16 cellular contexts compared by ENCODE assay signal in genomic region chr7:102942883-102943261, GRCh38. TPM values are rescaled to one million over a fixed set of nuclear protein-coding genes. Genes with fewer than 3 reads are reported as not detected.
DNase-seq lines count a peak whose midpoint lies in the region; ATAC-seq and TF ChIP-seq lines count a peak whose summit lies in the region.
"Had no signal": no experiment of that assay in that cellular context is flagged by ENCODE, and none has a peak within 500 bp of the region (broad histone marks: within the 10 kb centered on the region; RNA-seq: fewer than 3 reads in every experiment).

No MANE protein-coding gene starts in this region.

- H2AFZ ChIP-seq in fibroblast of lung (ENCODE audit: low read length) (no peak overlapping the region), neural progenitor cell (replicated peaks) (peak overlapping the region; percentile 93)

- H3K9me3 Mint-ChIP-seq in neural progenitor cell: no peaks in the 10 kb centered on the region
- H3K9me3 Mint-ChIP-seq: HFFc6 had no signal

- H3F3A ChIP-seq in neural progenitor cell (ENCODE audit: low read depth): peaks cover 4% of the 10 kb centered on the region

- H3K36me3 Mint-ChIP-seq in neural progenitor cell: peaks cover 3% of the 10 kb centered on the region

- no peak overlapping the region for H3K9ac ChIP-seq in fibroblast of lung (ENCODE audit: insufficient read depth, low read length)
- no peak overlapping the region for H3K9ac ChIP-seq in neural progenitor cell
- H3K9ac ChIP-seq: BLaER1 treated with 17β-estradiol and CSF1 and Interleukin-3, amounts not matched to agents 10 nM and 100 nM; KMS-11 had no signal

- H3K79me2 ChIP-seq in fibroblast of lung (ENCODE audit: control insufficient read depth, insufficient read depth, low read length) (no peaks in the 10 kb centered on the region), neural progenitor cell (ENCODE audit: low read depth) (no peaks in the 10 kb centered on the region)

- no peaks in the 10 kb centered on the region for H3K27me3 ChIP-seq in left ventricle myocardium inferior (ENCODE audit: low read depth)
- no peaks in the 10 kb centered on the region for H3K27me3 ChIP-seq in right cardiac atrium (ENCODE audit: control insufficient read depth, insufficient read depth)
- H3K27me3 ChIP-seq in fibroblast of lung (ENCODE audit: control insufficient read depth, insufficient read depth, low read length): no peaks in the 10 kb centered on the region
- no peaks in the 10 kb centered on the region for H3K27me3 ChIP-seq in neural progenitor cell
- H3K27me3 ChIP-seq: BLaER1 treated with 17β-estradiol and CSF1 and Interleukin-3, amounts not matched to agents 10 nM and 100 nM; MG63 had no signal

- no peaks in the 10 kb centered on the region for H3K27me3 Mint-ChIP-seq in neural progenitor cell (ENCODE audit: insufficient read depth, low read depth)

- H4K20me1 ChIP-seq in fibroblast of lung (ENCODE audit: control insufficient read depth, extremely low read depth, insufficient read depth, low read length): no peaks in the 10 kb centered on the region
- H4K20me1 ChIP-seq in neural progenitor cell (ENCODE audit: low read depth): no peaks in the 10 kb centered on the region
- H4K20me1 ChIP-seq: BLaER1 treated with 17β-estradiol and CSF1 and Interleukin-3, amounts not matched to agents 10 nM and 100 nM had no signal

- H3K9me3 ChIP-seq in left ventricle myocardium inferior (replicated peaks) (no peaks in the 10 kb centered on the region), right cardiac atrium (ENCODE audit: control insufficient read depth, low read length) (no peaks in the 10 kb centered on the region), fibroblast of lung (ENCODE audit: control insufficient read depth, insufficient read depth, low read depth, low read length) (no peaks in the 10 kb centered on the region), neural progenitor cell (ENCODE audit: low read depth) (no peaks in the 10 kb centered on the region)
- H3K9me3 ChIP-seq: BLaER1 treated with 17β-estradiol and CSF1 and Interleukin-3, amounts not matched to agents 10 nM and 100 nM; MG63 had no signal

- H3K27ac ChIP-seq in left ventricle myocardium inferior (replicated peaks) (peak overlapping the region; percentile 44), right cardiac atrium (ENCODE audit: low read length) (no peak overlapping the region), fibroblast of lung (ENCODE audit: insufficient read depth, low read length) (no peak overlapping the region), neural progenitor cell (no peak overlapping the region)
- H3K27ac ChIP-seq: BLaER1 treated with 17β-estradiol and CSF1 and Interleukin-3, amounts not matched to agents 10 nM and 100 nM; HL-60; KMS-11 had no signal

- 64% methylated on average over 1 of the region's 1 CpG for WGBS in right cardiac atrium

- H3K4me3 Mint-ChIP-seq in neural progenitor cell: no peak overlapping the region
- H3K4me3 Mint-ChIP-seq: HFFc6 had no signal

- intact Hi-C loops in left ventricle myocardium inferior (cut with micrococcal nuclease): no loop called here
- intact Hi-C loops in right cardiac atrium (cut with DNase I): no loop called here

- H3K4me1 ChIP-seq in left ventricle myocardium inferior (peaks cover 32% of the 10 kb centered on the region), right cardiac atrium (ENCODE audit: control insufficient read depth, insufficient read depth, low read length) (peaks cover 2% of the 10 kb centered on the region), fibroblast of lung (ENCODE audit: control insufficient read depth, extremely low read depth, insufficient read depth, low read length) (peaks cover 2% of the 10 kb centered on the region), neural progenitor cell (peaks cover 43% of the 10 kb centered on the region)
- H3K4me1 ChIP-seq: BLaER1 treated with 17β-estradiol and CSF1 and Interleukin-3, amounts not matched to agents 10 nM and 100 nM had no signal

- H3K27ac Mint-ChIP-seq in neural progenitor cell: no peak overlapping the region

- DNase-seq in left ventricle myocardium inferior (no peak), right cardiac atrium (no peak), fibroblast of lung (ENCODE audit: low read depth in 2 of 2) (no peak), neural progenitor cell (ENCODE audit: low spot score) (no peak), SIG-M5 (lab: John Stamatoyannopoulos, UW) (no peak), activated gamma-delta T cell treated with Interleukin-2 at 50 U/mL for 16 hours (no peak), DMS53 treated with DMSO at 0.1 percent for 48 hours (lab: John Stamatoyannopoulos, UW; ENCODE audit: unreplicated experiment) (no peak), 8988T (no peak)
- DNase-seq: HFFc6, MG63, NCI-H1105 treated with DMSO at 0.1 percent for 48 hours, NCI-H2029 treated with DMSO at 0.1 percent for 48 hours, NCI-H524 had no signal

- H3K4me3 ChIP-seq in left ventricle myocardium inferior (no peak overlapping the region), right cardiac atrium (ENCODE audit: low read length) (no peak overlapping the region), fibroblast of lung (replicated peaks in 1 of 4; ENCODE audit: control extremely low read depth in 1 of 4, insufficient read depth in 1 of 4, low read depth in 3 of 4, low read length in 4 of 4) (no peak overlapping the region), neural progenitor cell (no peak overlapping the region)
- H3K4me3 ChIP-seq: BLaER1 treated with 17β-estradiol and CSF1 and Interleukin-3, amounts not matched to agents 10 nM and 100 nM; MG63 had no signal

- peak overlapping the region; percentile 4 for H3K4me2 ChIP-seq in fibroblast of lung (ENCODE audit: extremely low read depth, insufficient read depth, low read length)
- H3K4me2 ChIP-seq in neural progenitor cell: peak overlapping the region; percentile 10
- H3K4me2 ChIP-seq: BLaER1 treated with 17β-estradiol and CSF1 and Interleukin-3, amounts not matched to agents 10 nM and 100 nM; KMS-11 had no signal

- peaks cover 5% of the 10 kb centered on the region for H3K4me1 Mint-ChIP-seq in neural progenitor cell

- ATAC-seq in right cardiac atrium: no peak

- TF ChIP-seq CTCF in left ventricle myocardium inferior (IDR thresholded peaks at IDR 0.05; ENCODE audit: borderline replicate concordance): no peak
- no peak for TF ChIP-seq CTCF in fibroblast of lung (conservative IDR thresholded peaks at IDR 0.05 in 1 of 2, IDR thresholded peaks at IDR 0.05 in 1 of 2; ENCODE audit: low read depth in 1 of 2, low read length in 2 of 2)
- no peak for TF ChIP-seq CTCF in neural progenitor cell (IDR thresholded peaks at IDR 0.05)

- H3K36me3 ChIP-seq in left ventricle myocardium inferior (no peaks in the 10 kb centered on the region), fibroblast of lung (ENCODE audit: control insufficient read depth, insufficient read depth, low read length) (peaks cover 1% of the 10 kb centered on the region), neural progenitor cell (no peaks in the 10 kb centered on the region)
- H3K36me3 ChIP-seq: BLaER1 treated with 17β-estradiol and CSF1 and Interleukin-3, amounts not matched to agents 10 nM and 100 nM; MG63 had no signal

RNA-seq across cellular contexts. Expression of gene LRRC17, which starts 30.1 kb away (rescaled TPM):
- total RNA-seq in left ventricle myocardium inferior: 2.3 TPM
- total RNA-seq in right cardiac atrium: 1 to 10 TPM; 3.0 to 6.7 (median 4.9) TPM
- polyA plus RNA-seq in right cardiac atrium: 6.2 TPM
- 12.6 and 30.8 TPM in 2 replicates for total RNA-seq in fibroblast of lung
- 31.5 and 103 TPM in 2 replicates for polyA plus RNA-seq in fibroblast of lung
- 15.7 and 55.0 TPM in 2 replicates for polyA plus RNA-seq in fibroblast of lung (2012)
- polyA minus RNA-seq in fibroblast of lung (ENCODE audit: low replicate concordance): 0.63 and 13.7 TPM in 2 replicates
- total RNA-seq in neural progenitor cell (ENCODE audit: low replicate concordance): 4.3 and 4.6 TPM in 2 replicates
